In the genomic region with DNA sequence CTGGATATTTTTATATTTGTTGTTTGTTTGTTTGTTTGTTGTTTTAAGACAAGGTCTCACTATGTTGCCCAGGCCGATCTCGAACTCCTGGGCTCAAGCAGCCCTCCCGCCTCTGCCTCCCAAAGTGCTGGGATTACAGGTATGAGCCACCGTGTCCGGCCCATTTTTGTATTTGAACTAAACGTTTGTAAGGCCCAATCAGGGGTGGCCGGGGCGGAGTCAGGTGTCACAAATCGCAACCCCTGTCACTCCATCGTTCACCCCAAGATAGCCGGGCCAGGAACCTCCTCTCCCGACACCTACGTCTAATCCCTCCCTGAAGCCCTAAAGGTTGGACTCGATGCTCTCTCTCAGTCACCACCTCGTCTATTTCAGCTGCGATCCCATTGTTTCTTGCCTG, we compare ENCODE assay signal across 9 cellular contexts. TPM values are rescaled to one million over a fixed set of nuclear protein-coding genes. Genes with fewer than 3 reads are reported as not detected.
DNase-seq lines count a peak whose midpoint lies in the region; ATAC-seq and TF ChIP-seq lines count a peak whose summit lies in the region.
"Had no signal": no experiment of that assay in that cellular context is flagged by ENCODE, and none has a peak within 500 bp of the region (broad histone marks: within the 10 kb centered on the region; RNA-seq: fewer than 3 reads in every experiment).

No MANE protein-coding gene starts in this region.

- H2AFZ ChIP-seq in GM23338 = peak overlapping the region; percentile 81

- H3F3A ChIP-seq in GM23338 (replicated peaks; ENCODE audit: low read depth) = no peaks in the 10 kb centered on the region

- H3K4me3 ChIP-seq in GM23338 (peak overlapping the region; percentile 58), dorsolateral prefrontal cortex (peak overlapping the region in 39 of 59 donors; percentile 23 to 66 (median 52)), psoas muscle (peak overlapping the region; percentile 56), prostate gland (no peak overlapping the region)

- intact Hi-C loops in dorsolateral prefrontal cortex (cut with DNase I) (no loop called here), psoas muscle (cut with DNase I) (no loop called here), prostate gland (cut with DNase I) (loop anchor here (10.0 kb wide), 1 partner anchor 389 kb away; no protein-coding TSS in a partner anchor)

- H3K36me3 Mint-ChIP-seq in GM23338 (ENCODE audit: low read depth) = no peaks in the 10 kb centered on the region

- no peak for TF ChIP-seq CTCF in GM23338 (conservative IDR thresholded peaks at IDR 0.05; ENCODE audit: low read depth in 2 of 2)
- TF ChIP-seq CTCF in dorsolateral prefrontal cortex (IDR thresholded peaks at IDR 0.05 in 54 of 56, conservative IDR thresholded peaks at IDR 0.05 in 2 of 56; ENCODE audit: low read depth in 1 of 56, partially characterized antibody in 56 of 56) = no peak
- no peak for TF ChIP-seq CTCF in psoas muscle (IDR thresholded peaks at IDR 0.05)
- no peak for TF ChIP-seq CTCF in prostate gland (IDR thresholded peaks at IDR 0.05)

- H3K27ac Mint-ChIP-seq in GM23338 = no peak overlapping the region

- H3K27me3 Mint-ChIP-seq in GM23338 (ENCODE audit: insufficient read depth, low read depth, poor library complexity) = peaks cover 3% of the 10 kb centered on the region

- H3K4me2 ChIP-seq in GM23338 = peak overlapping the region; percentile 76

- H3K27ac ChIP-seq in GM23338 (ENCODE audit: low read depth) = no peak overlapping the region
- H3K27ac ChIP-seq in dorsolateral prefrontal cortex = no peak overlapping the region
- no peak overlapping the region for H3K27ac ChIP-seq in psoas muscle
- H3K27ac ChIP-seq in prostate gland = no peak overlapping the region

- H3K36me3 ChIP-seq in GM23338 (ENCODE audit: insufficient read depth) (no peaks in the 10 kb centered on the region), psoas muscle (ENCODE audit: insufficient read depth in 1 of 2, low read depth in 1 of 2) (no peaks in the 10 kb centered on the region), prostate gland (no peaks in the 10 kb centered on the region)

- peak; percentile 79 for ATAC-seq in GM23338
- ATAC-seq in psoas muscle = no peak

- 35 to 50% (median 50%) methylated on average over 16 of the region's 16 CpGs for WGBS in psoas muscle, 3 donors
- WGBS in prostate gland = 57% methylated on average over 16 of the region's 16 CpGs

- H3K9me2 ChIP-seq in GM23338 (ENCODE audit: insufficient read depth) = no peaks in the 10 kb centered on the region

- H3K4me1 Mint-ChIP-seq in GM23338 = peaks cover 16% of the 10 kb centered on the region

- peak overlapping the region; percentile 61; the same call in 2 of the 3 replicates for H3K4me3 Mint-ChIP-seq in GM23338

- no peak for TF ChIP-seq POLR2A in prostate gland (IDR thresholded peaks at IDR 0.05)

- no peaks in the 10 kb centered on the region for H3K9me3 Mint-ChIP-seq in GM23338

- H3K79me2 ChIP-seq in GM23338 (replicated peaks; ENCODE audit: insufficient read depth) = no peaks in the 10 kb centered on the region

- no peaks in the 10 kb centered on the region for H3K27me3 ChIP-seq in GM23338 (ENCODE audit: insufficient read depth)
- peaks cover 0 to 63% (median 9%) of the 10 kb centered on the region in 45 donors for H3K27me3 ChIP-seq in dorsolateral prefrontal cortex
- H3K27me3 ChIP-seq in psoas muscle (ENCODE audit: insufficient read depth in 3 of 3, low read length in 2 of 3) = peaks cover 0 to 20% (median 0%) of the 10 kb centered on the region in 3 donors
- H3K27me3 ChIP-seq in prostate gland (replicated peaks; ENCODE audit: insufficient read depth) = no peaks in the 10 kb centered on the region

- H3K4me1 ChIP-seq in GM23338 (ENCODE audit: insufficient read depth) (peaks cover 17% of the 10 kb centered on the region), psoas muscle (no peaks in the 10 kb centered on the region), prostate gland (replicated peaks) (no peaks in the 10 kb centered on the region)

- H4K20me1 ChIP-seq in GM23338 (replicated peaks; ENCODE audit: insufficient read depth) = no peaks in the 10 kb centered on the region

- DNase-seq in GM23338 (ENCODE audit: low spot score) (peak; percentile 43), dorsolateral prefrontal cortex (no peak), psoas muscle (peak in 1 of 2 donors; percentile 12), prostate gland (ENCODE audit: low spot score) (no peak), occipital lobe (lab: John Stamatoyannopoulos, UW) (no peak), SHP77 (lab: John Stamatoyannopoulos, UW) (no peak), glomerular visceral epithelial cell (ENCODE audit: extremely low spot score) (no peak)
- peak; percentile 38 for DNase-seq in activated CD4-positive, alpha-beta T cell treated with anti-CD3 and anti-CD28 coated beads for 1 hour

- H3K9me3 ChIP-seq in psoas muscle = no peaks in the 10 kb centered on the region
- H3K9me3 ChIP-seq in prostate gland = no peaks in the 10 kb centered on the region

TF ChIP-seq in GM23338, 12 proteins besides CTCF, POLR2A, EP300 and RAD21 (continues in another document):
- TF ChIP-seq, protein P1, sequence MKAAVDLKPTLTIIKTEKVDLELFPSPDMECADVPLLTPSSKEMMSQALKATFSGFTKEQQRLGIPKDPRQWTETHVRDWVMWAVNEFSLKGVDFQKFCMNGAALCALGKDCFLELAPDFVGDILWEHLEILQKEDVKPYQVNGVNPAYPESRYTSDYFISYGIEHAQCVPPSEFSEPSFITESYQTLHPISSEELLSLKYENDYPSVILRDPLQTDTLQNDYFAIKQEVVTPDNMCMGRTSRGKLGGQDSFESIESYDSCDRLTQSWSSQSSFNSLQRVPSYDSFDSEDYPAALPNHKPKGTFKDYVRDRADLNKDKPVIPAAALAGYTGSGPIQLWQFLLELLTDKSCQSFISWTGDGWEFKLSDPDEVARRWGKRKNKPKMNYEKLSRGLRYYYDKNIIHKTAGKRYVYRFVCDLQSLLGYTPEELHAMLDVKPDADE (IDR thresholded peaks at IDR 0.05) = no peak
- TF ChIP-seq, protein P2, sequence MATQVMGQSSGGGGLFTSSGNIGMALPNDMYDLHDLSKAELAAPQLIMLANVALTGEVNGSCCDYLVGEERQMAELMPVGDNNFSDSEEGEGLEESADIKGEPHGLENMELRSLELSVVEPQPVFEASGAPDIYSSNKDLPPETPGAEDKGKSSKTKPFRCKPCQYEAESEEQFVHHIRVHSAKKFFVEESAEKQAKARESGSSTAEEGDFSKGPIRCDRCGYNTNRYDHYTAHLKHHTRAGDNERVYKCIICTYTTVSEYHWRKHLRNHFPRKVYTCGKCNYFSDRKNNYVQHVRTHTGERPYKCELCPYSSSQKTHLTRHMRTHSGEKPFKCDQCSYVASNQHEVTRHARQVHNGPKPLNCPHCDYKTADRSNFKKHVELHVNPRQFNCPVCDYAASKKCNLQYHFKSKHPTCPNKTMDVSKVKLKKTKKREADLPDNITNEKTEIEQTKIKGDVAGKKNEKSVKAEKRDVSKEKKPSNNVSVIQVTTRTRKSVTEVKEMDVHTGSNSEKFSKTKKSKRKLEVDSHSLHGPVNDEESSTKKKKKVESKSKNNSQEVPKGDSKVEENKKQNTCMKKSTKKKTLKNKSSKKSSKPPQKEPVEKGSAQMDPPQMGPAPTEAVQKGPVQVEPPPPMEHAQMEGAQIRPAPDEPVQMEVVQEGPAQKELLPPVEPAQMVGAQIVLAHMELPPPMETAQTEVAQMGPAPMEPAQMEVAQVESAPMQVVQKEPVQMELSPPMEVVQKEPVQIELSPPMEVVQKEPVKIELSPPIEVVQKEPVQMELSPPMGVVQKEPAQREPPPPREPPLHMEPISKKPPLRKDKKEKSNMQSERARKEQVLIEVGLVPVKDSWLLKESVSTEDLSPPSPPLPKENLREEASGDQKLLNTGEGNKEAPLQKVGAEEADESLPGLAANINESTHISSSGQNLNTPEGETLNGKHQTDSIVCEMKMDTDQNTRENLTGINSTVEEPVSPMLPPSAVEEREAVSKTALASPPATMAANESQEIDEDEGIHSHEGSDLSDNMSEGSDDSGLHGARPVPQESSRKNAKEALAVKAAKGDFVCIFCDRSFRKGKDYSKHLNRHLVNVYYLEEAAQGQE (IDR thresholded peaks at IDR 0.05; ENCODE audit: unreplicated experiment) = no peak
- no peak for TF ChIP-seq JUNB (IDR thresholded peaks at IDR 0.05; ENCODE audit: unreplicated experiment)

RNA-seq across cellular contexts. Expression of a gene that starts 0.7 kb away (rescaled TPM):
- total RNA-seq in GM23338 (2014; rRNA removed; shearing (Covaris generic)) = 2.6 and 3.1 TPM in 2 replicates
- polyA plus RNA-seq in GM23338 (2016; fragmentation: Nextera tagmentation; extraction: Ambion mirVana) = 2.7 and 3.2 TPM in 2 replicates
- total RNA-seq in dorsolateral prefrontal cortex = 1 to 10 TPM in 119 of 120 experiments, under 1 TPM in 1; 0.75 to 7.8 (median 4.5) TPM
- total RNA-seq in psoas muscle = under 1 TPM in 1 of 4 donors, not detected in 3; 0.11 TPM
- polyA plus RNA-seq in psoas muscle = under 1 TPM in 2 of 3 donors, not detected in 1; 0.05 to 0.08 TPM
- 1 to 10 TPM; 3.0 to 6.2 TPM for total RNA-seq in prostate gland
- 1.9 TPM for total RNA-seq in occipital lobe
- total RNA-seq: endothelial cell of umbilical vein had no signal
- polyA plus RNA-seq: endothelial cell of umbilical vein had no signal

Comparison
In these comparisons a context has a peak if more than half of its experiments do, and no peak if none do; other contexts are left out.
1. DNase-seq: peak in GM23338 (single experiment) and activated CD4-positive, alpha-beta T cell treated with anti-CD3 and anti-CD28 coated beads for 1 hour (single experiment); none in dorsolateral prefrontal cortex (0 of 10), prostate gland (single experiment), occipital lobe (single experiment), SHP77 (0 of 2) and glomerular visceral epithelial cell (single experiment).
2. H3K4me3 ChIP-seq: peak in GM23338 (single experiment), dorsolateral prefrontal cortex (39 of 59) and psoas muscle (single experiment); none in prostate gland (0 of 2).